ENCODE assay signal across 24 cellular contexts in genomic region chr5:104189031-104189430, GRCh38.
DNase-seq lines count a peak whose midpoint lies in the region; ATAC-seq and TF ChIP-seq lines count a peak whose summit lies in the region.
"Had no signal": no experiment of that assay in that cellular context is flagged by ENCODE, and none has a peak within 500 bp of the region (broad histone marks: within the 10 kb centered on the region; RNA-seq: fewer than 3 reads in every experiment).

No MANE protein-coding gene starts in this region.

- H3K27me3 Mint-ChIP-seq in MCF 10A (ENCODE audit: insufficient read depth, unreplicated experiment) = no peaks in the 10 kb centered on the region
- H3K27me3 Mint-ChIP-seq: naive B cell; stimulated activated memory B cell treated with anti-CD40 and anti-IgM and Interleukin-4, amounts not matched to agents 10 μg/mL and 1 μg/mL and 100 μg/mL, for 72 hours; type B pancreatic cell had no signal

- no TSS peak for BruUV-seq in MCF 10A (replicated peaks; lab: Mats Ljungman, UMichigan)

- TF ChIP-seq RAD21 in SK-N-SH (IDR thresholded peaks at IDR 0.05; ENCODE audit: low read length) = no peak

- CTCF ChIA-PET in MCF 10A (lab: Yijun Ruan, JAX) = interaction anchor here (0.6 kb wide), 1 partner anchor 15 kb away, joined by 4 read pairs; no protein-coding TSS in a partner anchor
- CTCF ChIA-PET in SK-N-SH (lab: Yijun Ruan, JAX) = interaction anchor here (1.0 to 1.4 kb wide), 2 partner anchors 10 to 15 kb away, joined by 4 to 5 read pairs; no protein-coding TSS in a partner anchor

- no peak overlapping the region for H2AFZ ChIP-seq in SK-N-SH (ENCODE audit: low read depth)
- no peak overlapping the region for H2AFZ ChIP-seq in fibroblast of lung (ENCODE audit: low read length)

- no peak for ATAC-seq in HG02763 (IDR thresholded peaks at IDR 0.05; ENCODE audit: unreplicated experiment)
- ATAC-seq: stimulated activated memory B cell treated with anti-CD40 and anti-IgM and Interleukin-4, amounts not matched to agents 10 μg/mL and 1 μg/mL and 100 μg/mL, for 72 hours had no signal

- TF ChIP-seq EP300 in SK-N-SH (IDR thresholded peaks at IDR 0.05; ENCODE audit: borderline replicate concordance in 1 of 2, low read depth in 1 of 2, low read length in 1 of 2) = no peak; a peak in 1 of 4 replicates

- no peak for TF ChIP-seq POLR2A in breast epithelium (IDR thresholded peaks at IDR 0.05)

- DNase-seq in MCF 10A (ENCODE audit: unreplicated experiment) = peak; percentile 93
- no peak for DNase-seq in breast epithelium (ENCODE audit: low spot score in 2 of 2)
- DNase-seq in SK-N-SH = no peak
- DNase-seq in fibroblast of lung (ENCODE audit: low read depth in 2 of 2) = peak; percentile 72 to 96
- DNase-seq in stimulated activated CD4-positive, alpha-beta T cell treated with anti-CD3 and anti-CD28 coated beads, Interleukin-2, amount 100 ng/mL, for 24 hours = no peak
- DNase-seq in HuH-7 (ENCODE audit: low spot score) = no peak
- DNase-seq in activated CD8-positive, alpha-beta memory T cell treated with anti-CD3 and anti-CD28 coated beads, Interleukin-2, amount 50 U/mL, for 4 hours = no peak
- DNase-seq: activated CD4-positive, alpha-beta T cell treated with anti-CD3 and anti-CD28 coated beads for 4 hours; activated CD8-positive, alpha-beta memory T cell treated with anti-CD3 and anti-CD28 coated beads, Interleukin-2, amount 50 U/mL, for 48 hours; activated naive CD4-positive, alpha-beta T cell treated with Interleukin-2 at 50 U/mL for 16 hours; foreskin melanocyte; Kasumi-1; naive B cell; NCI-H187; NCI-H446 treated with DMSO at 0.1 percent for 48 hours; small intestine; T1000 had no signal

- H3K27ac Mint-ChIP-seq in MCF 10A (ENCODE audit: low read depth, unreplicated experiment) = peak overlapping the region; percentile 59
- H3K27ac Mint-ChIP-seq: stimulated activated memory B cell treated with anti-CD40 and anti-IgM and Interleukin-4, amounts not matched to agents 10 μg/mL and 1 μg/mL and 100 μg/mL, for 72 hours; type B pancreatic cell had no signal

- H3K9me3 ChIP-seq in breast epithelium (peaks cover 0 to 22% of the 10 kb centered on the region in 2 donors), SK-N-SH (no peaks in the 10 kb centered on the region), fibroblast of lung (ENCODE audit: control insufficient read depth, insufficient read depth, low read depth, low read length) (no peaks in the 10 kb centered on the region)

- H3K4me1 ChIP-seq in breast epithelium = no peaks in the 10 kb centered on the region
- no peaks in the 10 kb centered on the region; a peak in 1 of 4 replicates for H3K4me1 ChIP-seq in SK-N-SH (ENCODE audit: control insufficient read depth in 1 of 2, insufficient read depth in 2 of 2, low read depth in 1 of 2, low read length in 1 of 2)
- H3K4me1 ChIP-seq in fibroblast of lung (ENCODE audit: control insufficient read depth, extremely low read depth, insufficient read depth, low read length) = no peaks in the 10 kb centered on the region
- H3K4me1 ChIP-seq: SJSA1 had no signal

- H3K4me2 ChIP-seq in SK-N-SH (no peak overlapping the region), fibroblast of lung (ENCODE audit: extremely low read depth, insufficient read depth, low read length) (no peak overlapping the region)

- H3K36me3 ChIP-seq in breast epithelium (no peaks in the 10 kb centered on the region), SK-N-SH (replicated peaks in 1 of 2; ENCODE audit: control insufficient read depth in 1 of 2, insufficient read depth in 2 of 2, low read length in 1 of 2) (no peaks in the 10 kb centered on the region), fibroblast of lung (ENCODE audit: control insufficient read depth, insufficient read depth, low read length) (no peaks in the 10 kb centered on the region)
- H3K36me3 ChIP-seq: SJSA1 had no signal

- peaks cover 2% of the 10 kb centered on the region for H3F3A ChIP-seq in SK-N-SH (replicated peaks; ENCODE audit: insufficient read depth)

- peaks cover 19% of the 10 kb centered on the region for H3K4me1 Mint-ChIP-seq in MCF 10A (ENCODE audit: insufficient read depth, unreplicated experiment)
- H3K4me1 Mint-ChIP-seq: naive B cell; stimulated activated memory B cell treated with anti-CD40 and anti-IgM and Interleukin-4, amounts not matched to agents 10 μg/mL and 1 μg/mL and 100 μg/mL, for 72 hours had no signal

- no peaks in the 10 kb centered on the region for H3K9me2 ChIP-seq in SK-N-SH

- POLR2A ChIA-PET in MCF 10A (lab: Yijun Ruan, JAX) = interaction anchor here (1.1 kb wide), 1 partner anchor 17 kb away, joined by 3 read pairs; no protein-coding TSS in a partner anchor
- POLR2A ChIA-PET in SK-N-SH (lab: Yijun Ruan, JAX) = no interaction called here

- intact Hi-C loops in MCF 10A (cut with micrococcal nuclease) (no loop called here), breast epithelium (cut with DNase I; ENCODE audit: low total_unique reads) (no loop called here)

- H3K9ac ChIP-seq in SK-N-SH (no peak overlapping the region), fibroblast of lung (ENCODE audit: insufficient read depth, low read length) (no peak overlapping the region)

- H3K9me3 Mint-ChIP-seq in MCF 10A (ENCODE audit: unreplicated experiment) = no peaks in the 10 kb centered on the region

- H3K27me3 ChIP-seq in breast epithelium (no peaks in the 10 kb centered on the region), SK-N-SH (ENCODE audit: insufficient read depth) (no peaks in the 10 kb centered on the region), fibroblast of lung (ENCODE audit: control insufficient read depth, insufficient read depth, low read length) (no peaks in the 10 kb centered on the region)
- H3K27me3 ChIP-seq: SJSA1 had no signal

- H4K20me1 ChIP-seq in SK-N-SH (ENCODE audit: insufficient read depth) = no peaks in the 10 kb centered on the region
- H4K20me1 ChIP-seq in fibroblast of lung (ENCODE audit: control insufficient read depth, extremely low read depth, insufficient read depth, low read length) = no peaks in the 10 kb centered on the region

- H3K4me3 ChIP-seq in breast epithelium (no peak overlapping the region), SK-N-SH (ENCODE audit: low read depth in 2 of 2, low read length in 1 of 2) (no peak overlapping the region), fibroblast of lung (replicated peaks in 1 of 4; ENCODE audit: control extremely low read depth in 1 of 4, insufficient read depth in 1 of 4, low read depth in 3 of 4, low read length in 4 of 4) (no peak overlapping the region)
- H3K4me3 ChIP-seq: lung, SJSA1 had no signal

- H3K4me3 Mint-ChIP-seq in MCF 10A (ENCODE audit: unreplicated experiment) = no peak overlapping the region
- H3K4me3 Mint-ChIP-seq: stimulated activated memory B cell treated with anti-CD40 and anti-IgM and Interleukin-4, amounts not matched to agents 10 μg/mL and 1 μg/mL and 100 μg/mL, for 72 hours; type B pancreatic cell had no signal

- peaks cover 13% of the 10 kb centered on the region for H3K36me3 Mint-ChIP-seq in MCF 10A (ENCODE audit: insufficient read depth, unreplicated experiment)
- H3K36me3 Mint-ChIP-seq: naive B cell; stimulated activated memory B cell treated with anti-CD40 and anti-IgM and Interleukin-4, amounts not matched to agents 10 μg/mL and 1 μg/mL and 100 μg/mL, for 72 hours; type B pancreatic cell had no signal

- TF ChIP-seq CTCF in MCF 10A (IDR thresholded peaks at IDR 0.05; ENCODE audit: unreplicated experiment) (no peak), breast epithelium (IDR thresholded peaks at IDR 0.05) (no peak), SK-N-SH (IDR thresholded peaks at IDR 0.05) (no peak), fibroblast of lung (conservative IDR thresholded peaks at IDR 0.05 in 1 of 2, IDR thresholded peaks at IDR 0.05 in 1 of 2; ENCODE audit: low read depth in 1 of 2, low read length in 2 of 2) (no peak)

- H3K27ac ChIP-seq in breast epithelium (no peak overlapping the region), SK-N-SH (ENCODE audit: low read depth in 2 of 2, low read length in 1 of 2) (peak overlapping the region; percentile 47 to 74; a peak in 3 of 4 replicates), fibroblast of lung (ENCODE audit: insufficient read depth, low read length) (no peak overlapping the region)
- H3K27ac ChIP-seq: 22Rv1, C4-2B, SJSA1 had no signal

- 77% methylated on average over 3 of the region's 4 CpGs for WGBS in SK-N-SH (ENCODE audit: low lambda C conversion rate)

- H3K79me2 ChIP-seq in SK-N-SH (ENCODE audit: insufficient read depth) (no peaks in the 10 kb centered on the region), fibroblast of lung (ENCODE audit: control insufficient read depth, insufficient read depth, low read length) (no peaks in the 10 kb centered on the region)

TF ChIP-seq in SK-N-SH, 30 proteins besides CTCF, POLR2A, EP300 and RAD21:
- TF ChIP-seq TCF12 (IDR thresholded peaks at IDR 0.05) = peak; percentile 58; the same call in 1 of the 2 replicates
- peak; percentile 33; the same call in 1 of the 2 replicates for TF ChIP-seq JUND (IDR thresholded peaks at IDR 0.05)
- TF ChIP-seq, protein P1, sequence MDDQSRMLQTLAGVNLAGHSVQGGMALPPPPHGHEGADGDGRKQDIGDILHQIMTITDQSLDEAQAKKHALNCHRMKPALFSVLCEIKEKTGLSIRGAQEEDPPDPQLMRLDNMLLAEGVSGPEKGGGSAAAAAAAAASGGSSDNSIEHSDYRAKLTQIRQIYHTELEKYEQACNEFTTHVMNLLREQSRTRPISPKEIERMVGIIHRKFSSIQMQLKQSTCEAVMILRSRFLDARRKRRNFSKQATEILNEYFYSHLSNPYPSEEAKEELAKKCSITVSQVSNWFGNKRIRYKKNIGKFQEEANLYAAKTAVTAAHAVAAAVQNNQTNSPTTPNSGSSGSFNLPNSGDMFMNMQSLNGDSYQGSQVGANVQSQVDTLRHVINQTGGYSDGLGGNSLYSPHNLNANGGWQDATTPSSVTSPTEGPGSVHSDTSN (IDR thresholded peaks at IDR 0.05) = peak; percentile 37; the same call in 1 of the 2 replicates
- TF ChIP-seq, protein P2, sequence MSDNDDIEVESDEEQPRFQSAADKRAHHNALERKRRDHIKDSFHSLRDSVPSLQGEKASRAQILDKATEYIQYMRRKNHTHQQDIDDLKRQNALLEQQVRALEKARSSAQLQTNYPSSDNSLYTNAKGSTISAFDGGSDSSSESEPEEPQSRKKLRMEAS (IDR thresholded peaks at IDR 0.05; ENCODE audit: low read depth) = peak; percentile 26; the same call in 1 of the 2 replicates
- peak; percentile 68 for TF ChIP-seq NFIC (IDR thresholded peaks at IDR 0.05; ENCODE audit: borderline replicate concordance)
- no peak for TF ChIP-seq MEF2A (IDR thresholded peaks at IDR 0.05; ENCODE audit: borderline replicate concordance, low read depth)

Comparison
In these comparisons a context has a peak if more than half of its experiments do, and no peak if none do; other contexts are left out.
1. DNase-seq: peak in MCF 10A (single experiment) and fibroblast of lung (2 of 2); none in breast epithelium (0 of 2), SK-N-SH (single experiment), stimulated activated CD4-positive, alpha-beta T cell treated with anti-CD3 and anti-CD28 coated beads, Interleukin-2, amount 100 ng/mL, for 24 hours (0 of 2), HuH-7 (single experiment) and activated CD8-positive, alpha-beta memory T cell treated with anti-CD3 and anti-CD28 coated beads, Interleukin-2, amount 50 U/mL, for 4 hours (single experiment).
2. H3K27ac ChIP-seq: peak in SK-N-SH (2 of 2); none in breast epithelium (0 of 2) and fibroblast of lung (single experiment).